In genomic region chr1:20786310-20787099, GRCh38 we compare ENCODE assay signal across 1 cellular context.
TF ChIP-seq lines count a peak whose summit lies in the region.

No MANE protein-coding gene starts in this region.

TF ChIP-seq in K562, 482 proteins besides CTCF, POLR2A, EP300 and RAD21 (continued from another document and continues in another):
- no peak; a peak in 1 of 4 replicates for TF ChIP-seq ZMIZ1 (IDR thresholded peaks at IDR 0.05; ENCODE audit: low read depth in 2 of 2, low read length in 2 of 2)
- TF ChIP-seq PCBP2 (IDR thresholded peaks at IDR 0.05; ENCODE audit: low read depth, low read length, poor library complexity, severe bottlenecking) = no peak
- no peak for TF ChIP-seq TRIM24 (IDR thresholded peaks at IDR 0.05)
- no peak for TF ChIP-seq ZNF165 (CRISPR knock-in tag; IDR thresholded peaks at IDR 0.05; ENCODE audit: borderline replicate concordance)
- TF ChIP-seq ZNF764 (CRISPR knock-in tag; IDR thresholded peaks at IDR 0.05; ENCODE audit: low read depth) = no peak
- no peak for TF ChIP-seq SNAPC5 (CRISPR knock-in tag; IDR thresholded peaks at IDR 0.05)
- TF ChIP-seq ELK3 (CRISPR knock-in tag; IDR thresholded peaks at IDR 0.05) = no peak
- no peak for TF ChIP-seq ZNF134 (CRISPR knock-in tag; conservative IDR thresholded peaks at IDR 0.05)
- TF ChIP-seq ZNF584 (CRISPR knock-in tag; IDR thresholded peaks at IDR 0.05; ENCODE audit: low read depth) = no peak; the same call in 1 of the 2 replicates
- TF ChIP-seq SNRNP70 (optimal IDR thresholded peaks at IDR 0.05; ENCODE audit: low read depth, low read length) = no peak
- no peak for TF ChIP-seq RFX1 (IDR thresholded peaks at IDR 0.05)
- TF ChIP-seq RBBP5 (IDR thresholded peaks at IDR 0.05; ENCODE audit: borderline replicate concordance, insufficient read depth, low read length, poor library complexity, severe bottlenecking) = peak; percentile 100
- no peak for TF ChIP-seq ZNF696 (CRISPR knock-in tag; conservative IDR thresholded peaks at IDR 0.05)
- no peak for TF ChIP-seq RBM39 (optimal IDR thresholded peaks at IDR 0.05; ENCODE audit: low read depth, low read length)
- TF ChIP-seq CREB3 (tag; conservative IDR thresholded peaks at IDR 0.05; ENCODE audit: low read depth) = no peak
- TF ChIP-seq PCBP1 (IDR thresholded peaks at IDR 0.05; ENCODE audit: low read depth, low read length, poor library complexity, severe bottlenecking) = peak; percentile 37
- TF ChIP-seq ZBTB40 (IDR thresholded peaks at IDR 0.05) = peak; percentile 53
- no peak for TF ChIP-seq ZBTB40 (CRISPR knock-in tag; IDR thresholded peaks at IDR 0.05)
- no peak for TF ChIP-seq ZNF239 (CRISPR knock-in tag; IDR thresholded peaks at IDR 0.05)
- peak; percentile 91 for TF ChIP-seq POLR2B (IDR thresholded peaks at IDR 0.05; ENCODE audit: low read depth, partially characterized antibody)
- no peak for TF ChIP-seq RNF219 (CRISPR knock-in tag; IDR thresholded peaks at IDR 0.05)
- no peak; the same call in 1 of the 2 replicates for TF ChIP-seq ZKSCAN1 (IDR thresholded peaks at IDR 0.05; ENCODE audit: low read depth, low read length)
- no peak for TF ChIP-seq XRCC4 (IDR thresholded peaks at IDR 0.05; ENCODE audit: extremely low read depth, insufficient read depth, insufficient read length)
- peak; percentile 82 for TF ChIP-seq ZBTB33 (CRISPR knock-in tag; IDR thresholded peaks at IDR 0.05)
- TF ChIP-seq ARID2 (IDR thresholded peaks at IDR 0.05) = 0 out of 2 replicates have a peak, but pooled peaks have one; percentile 17
- TF ChIP-seq U2AF2 (optimal IDR thresholded peaks at IDR 0.05; ENCODE audit: low read depth, low read length) = no peak
- no peak for TF ChIP-seq HOXB6 (CRISPR knock-in tag; IDR thresholded peaks at IDR 0.05; ENCODE audit: borderline replicate concordance)
- no peak for TF ChIP-seq ZNF785 (CRISPR knock-in tag; IDR thresholded peaks at IDR 0.05)
- no peak for TF ChIP-seq ZNF175 (CRISPR knock-in tag; IDR thresholded peaks at IDR 0.05; ENCODE audit: low read depth)
- no peak for TF ChIP-seq ZNF445 (CRISPR knock-in tag; IDR thresholded peaks at IDR 0.05; ENCODE audit: low read depth)
- no peak for TF ChIP-seq ZNF282 (CRISPR knock-in tag; IDR thresholded peaks at IDR 0.05)
- no peak for TF ChIP-seq TSHZ1 (CRISPR knock-in tag; IDR thresholded peaks at IDR 0.05)
- no peak for TF ChIP-seq ZNF512 (tag; IDR thresholded peaks at IDR 0.05)
